27 cellular contexts compared by ENCODE assay signal in genomic region chr14:73468808-73469386, GRCh38.
"Had no signal": no experiment of that assay in that cellular context is flagged by ENCODE, and none has a peak within 500 bp of the region (broad histone marks: within the 10 kb centered on the region; RNA-seq: fewer than 3 reads in every experiment).

No MANE protein-coding gene starts in this region.

- H3K27ac ChIP-seq: adrenal gland, ascending aorta, colonic mucosa, dorsolateral prefrontal cortex, gastroesophageal sphincter, neural progenitor cell, stomach, suprapubic skin, vagina, VCaP had no signal

- H3K27me3 ChIP-seq: adrenal gland, ascending aorta, colonic mucosa, dorsolateral prefrontal cortex, gastroesophageal sphincter, neural progenitor cell, stomach, suprapubic skin, vagina had no signal

- H3K4me3 ChIP-seq: adrenal gland, ascending aorta, colonic mucosa, dorsolateral prefrontal cortex, gastroesophageal sphincter, neural progenitor cell, stomach, suprapubic skin, vagina had no signal

- H3K36me3 ChIP-seq: adrenal gland, ascending aorta, colonic mucosa, gastroesophageal sphincter, neural progenitor cell, stomach, suprapubic skin, vagina had no signal

- H3K4me2 ChIP-seq: neural progenitor cell had no signal

- H3K9ac ChIP-seq: neural progenitor cell had no signal

- H2AFZ ChIP-seq: neural progenitor cell had no signal

- H3K9me3 ChIP-seq: adrenal gland, ascending aorta, colonic mucosa, gastroesophageal sphincter, stomach, suprapubic skin, vagina had no signal

- DNase-seq: activated CD4-positive, alpha-beta T cell treated with anti-CD3 and anti-CD28 coated beads, Interleukin-2, amount 10 ng/mL, durations not matched to agents 7 days and 5 days; activated T-cell treated with anti-CD3 and anti-CD28 coated beads, Interleukin-2, amount 50 U/mL, for 1 hour; adrenal gland; central memory CD4-positive, alpha-beta T cell; colonic mucosa; dorsolateral prefrontal cortex; effector memory CD8-positive, alpha-beta T cell; head of caudate nucleus; islet precursor cell; left cardiac atrium; naive thymus-derived CD8-positive, alpha-beta T cell; stimulated activated CD4-positive, alpha-beta T cell treated with anti-CD3 and anti-CD28 coated beads, Interleukin-2, amount 100 ng/mL, for 24 hours; stomach; SW 1271; T-helper 2 cell; trophoblast cell had no signal

- FAIRE-seq: endothelial cell of umbilical vein had no signal

- H3K4me1 ChIP-seq: ascending aorta, neural progenitor cell, vagina had no signal

- ATAC-seq: activated CD4-positive, CD25-positive, alpha-beta regulatory T cell treated with anti-CD3 and anti-CD28 coated beads, Interleukin-2, amount 50 U/mL, for 24 hours; activated naive CD4-positive, alpha-beta T cell treated with anti-CD3 and anti-CD28 coated beads, Interleukin-2, amount 50 U/mL, for 72 hours; effector memory CD8-positive, alpha-beta T cell; esophagus mucosa; gastroesophageal sphincter; left cardiac atrium; naive thymus-derived CD8-positive, alpha-beta T cell; stimulated activated effector memory CD8-positive, alpha-beta T cell treated with anti-CD3 and anti-CD28 coated beads, Interleukin-12 subunit alpha, Interleukin-12 subunit beta, amount 100 ng/mL, for 72 hours had no signal
